8 cellular contexts compared by ENCODE assay signal in the genomic region with DNA sequence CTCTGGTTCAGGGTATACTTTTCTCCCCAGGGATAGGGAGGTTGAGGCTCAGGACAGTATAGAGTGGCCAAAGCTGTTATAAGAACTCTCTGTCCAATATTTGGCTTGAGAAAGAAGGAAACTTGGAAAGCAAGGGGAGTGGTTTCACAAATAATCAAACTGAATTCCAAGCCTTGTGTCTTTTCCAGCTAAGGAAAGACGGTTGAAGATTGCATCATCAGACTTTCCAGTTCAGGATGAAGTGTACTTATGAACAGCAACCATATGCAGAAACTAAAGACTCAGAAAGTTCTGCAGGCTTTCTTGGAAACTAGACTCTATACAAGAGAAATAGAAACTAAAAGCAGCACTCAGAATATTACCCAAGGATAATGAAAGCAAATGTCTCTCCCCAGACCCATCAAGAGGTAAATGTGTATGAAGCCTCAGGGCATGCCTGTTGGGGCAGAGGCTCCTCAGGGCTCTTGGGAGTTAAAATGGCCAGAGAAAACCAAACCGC. TPM values are rescaled to one million over a fixed set of nuclear protein-coding genes. Genes with fewer than 3 reads are reported as not detected.
DNase-seq lines count a peak whose midpoint lies in the region; ATAC-seq and TF ChIP-seq lines count a peak whose summit lies in the region.

No MANE protein-coding gene starts in this region.

- ATAC-seq in GM21528 (IDR thresholded peaks at IDR 0.05; ENCODE audit: low FRiP score, unreplicated experiment): peak; percentile 85
- peak; percentile 56 to 87 (median 72) for ATAC-seq in heart right ventricle
- no peak for ATAC-seq in GM21737 (IDR thresholded peaks at IDR 0.05; ENCODE audit: unreplicated experiment)

- peaks cover 0 to 38% (median 19%) of the 10 kb centered on the region in 9 donors for H3K4me1 ChIP-seq in heart right ventricle

- no peaks in the 10 kb centered on the region for H3K36me3 ChIP-seq in heart right ventricle

- 28 to 45% methylated on average over 2 of the region's 2 CpGs for WGBS in heart right ventricle, 2 donors

- intact Hi-C loops in heart right ventricle (cut with DNase I): no loop called here

- H3K27ac ChIP-seq in heart right ventricle: peak overlapping the region in 9 of 10 donors; percentile 29 to 82 (median 57)

- peak overlapping the region in 6 of 10 donors; percentile 27 to 46 (median 35) for H3K4me3 ChIP-seq in heart right ventricle

- H3K27me3 ChIP-seq in heart right ventricle: peaks cover 0 to 11% (median 0%) of the 10 kb centered on the region in 7 donors

- no peak for TF ChIP-seq CTCF in heart right ventricle (IDR thresholded peaks at IDR 0.05)

- no peaks in the 10 kb centered on the region for H3K9me3 ChIP-seq in heart right ventricle

- DNase-seq in GM04504 (ENCODE audit: low read depth) (peak; percentile 33), NCI-H460 (ENCODE audit: extremely low read depth, low read depth) (peak; percentile 15), heart right ventricle (no peak), NCI-H446 (lab: John Stamatoyannopoulos, UW) (no peak), D341Med (ENCODE audit: low spot score) (no peak)
- DNase-seq in activated CD4-positive, alpha-beta T cell treated with anti-CD3 and anti-CD28 coated beads, Interleukin-2, amount 50 U/mL, for 4 hours: no peak

RNA-seq across cellular contexts. Expression of a gene that starts 46.4 kb away (rescaled TPM):
- total RNA-seq in NCI-H460 (2014; rRNA removed; shearing (Covaris generic)): not detected in 2 replicates
- not detected in 2 replicates for polyA plus RNA-seq in NCI-H460 (2014; cell fraction: nucleus; rRNA removed)
- total RNA-seq in heart right ventricle: 10 to 100 TPM; 12.7 to 40.8 (median 24.9) TPM
- polyA plus RNA-seq in heart right ventricle: 10 to 100 TPM; 65.3 to 70.2 TPM

Comparison
In these comparisons a context has a peak if more than half of its experiments do, and no peak if none do; other contexts are left out.
1. DNase-seq: peak in GM04504 (single experiment) and NCI-H460 (single experiment); none in heart right ventricle (0 of 2), NCI-H446 (0 of 2), activated CD4-positive, alpha-beta T cell treated with anti-CD3 and anti-CD28 coated beads, Interleukin-2, amount 50 U/mL, for 4 hours (0 of 2) and D341Med (single experiment).
2. RNA of a gene that starts 46.4 kb away (total RNA-seq): 12.7 to 40.8 TPM in heart right ventricle; not detected in NCI-H460; every median in the first group is over 10 times any median in the second.